8 cellular contexts compared by ENCODE assay signal in genomic region chr13:44917589-44918322, GRCh38.
DNase-seq lines count a peak whose midpoint lies in the region; ATAC-seq lines count a peak whose summit lies in the region.

No MANE protein-coding gene starts in this region.

- intact Hi-C loops in activated CD4-positive, alpha-beta T cell treated with anti-CD3 and anti-CD28 coated beads for 36 hours (cut with DNase I, micrococcal nuclease): loop anchor here (1.0 to 5.0 kb wide), 16 partner anchors 72 to 776 kb away; partner anchors contain the start of genes GPALPP1 (in 2 of the 2), NUFIP1 (in 2 of the 2), COG3 (in 1 of the 2) and SLC25A30 (in 1 of the 2)

- H3K27ac Mint-ChIP-seq in activated CD4-positive, alpha-beta T cell treated with anti-CD3 and anti-CD28 coated beads for 36 hours: no peak overlapping the region

- ATAC-seq in GM19043 (IDR thresholded peaks at IDR 0.05; ENCODE audit: low read depth, unreplicated experiment) (peak; percentile 68), HG03378 (IDR thresholded peaks at IDR 0.05; ENCODE audit: unreplicated experiment) (peak; percentile 75)
- ATAC-seq in activated CD4-positive, alpha-beta T cell treated with anti-CD3 and anti-CD28 coated beads for 36 hours: peak; percentile 81

- H3K36me3 Mint-ChIP-seq in activated CD4-positive, alpha-beta T cell treated with anti-CD3 and anti-CD28 coated beads for 36 hours (ENCODE audit: low read depth): no peaks in the 10 kb centered on the region

- CTCF ChIA-PET in activated CD4-positive, alpha-beta T cell treated with anti-CD3 and anti-CD28 coated beads for 36 hours (lab: Charles Lee): interaction anchor here (0.7 to 1.6 kb wide), 13 partner anchors 9 to 436 kb away, joined by 3 to 10 read pairs (median 4); no protein-coding TSS in a partner anchor

- H3K4me3 Mint-ChIP-seq in activated CD4-positive, alpha-beta T cell treated with anti-CD3 and anti-CD28 coated beads for 36 hours: no peak overlapping the region

- no peaks in the 10 kb centered on the region for H3K27me3 Mint-ChIP-seq in activated CD4-positive, alpha-beta T cell treated with anti-CD3 and anti-CD28 coated beads for 36 hours

- peak overlapping the region; percentile 100 for H3K27ac ChIP-seq in cingulate gyrus (ENCODE audit: low read depth, low read length)

- H3K4me1 Mint-ChIP-seq in activated CD4-positive, alpha-beta T cell treated with anti-CD3 and anti-CD28 coated beads for 36 hours: peaks cover 3% of the 10 kb centered on the region

- no peaks in the 10 kb centered on the region for H3K9me3 Mint-ChIP-seq in activated CD4-positive, alpha-beta T cell treated with anti-CD3 and anti-CD28 coated beads for 36 hours (ENCODE audit: low read depth)

- POLR2A ChIA-PET in activated CD4-positive, alpha-beta T cell treated with anti-CD3 and anti-CD28 coated beads for 36 hours (lab: Charles Lee): interaction anchor here (0.8 kb wide), 1 partner anchor 17 kb away, joined by 3 read pairs; no protein-coding TSS in a partner anchor

- DNase-seq in AML-193 (lab: John Stamatoyannopoulos, UW) (peak; percentile 100), NCI-H510A treated with DMSO at 0.1 percent for 48 hours (lab: John Stamatoyannopoulos, UW) (peak; percentile 39), kidney glomerular epithelial cell (lab: John Stamatoyannopoulos, UW) (peak; percentile 98)
- DNase-seq in activated CD4-positive, alpha-beta T cell treated with anti-CD3 and anti-CD28 coated beads for 36 hours: peak; percentile 96
- DNase-seq in stimulated activated CD4-positive, alpha-beta T cell treated with anti-CD3 and anti-CD28 coated beads, Interleukin-15, amount 100 ng/mL, for 24 hours: peak; percentile 93

Comparison
In these comparisons a context has a peak if more than half of its experiments do, and no peak if none do; other contexts are left out.
1. Peak in every context shown above with its lines: DNase-seq, ATAC-seq and H3K27ac ChIP-seq.
2. DNase-seq: peak in every context shown above with its lines; median percentile 100 in AML-193; 98 in kidney glomerular epithelial cell; 96 in activated CD4-positive, alpha-beta T cell treated with anti-CD3 and anti-CD28 coated beads for 36 hours; 93 in stimulated activated CD4-positive, alpha-beta T cell treated with anti-CD3 and anti-CD28 coated beads, Interleukin-15, amount 100 ng/mL, for 24 hours; 39 in NCI-H510A treated with DMSO at 0.1 percent for 48 hours.